ENCODE assay signal across 22 cellular contexts in the genomic region with DNA sequence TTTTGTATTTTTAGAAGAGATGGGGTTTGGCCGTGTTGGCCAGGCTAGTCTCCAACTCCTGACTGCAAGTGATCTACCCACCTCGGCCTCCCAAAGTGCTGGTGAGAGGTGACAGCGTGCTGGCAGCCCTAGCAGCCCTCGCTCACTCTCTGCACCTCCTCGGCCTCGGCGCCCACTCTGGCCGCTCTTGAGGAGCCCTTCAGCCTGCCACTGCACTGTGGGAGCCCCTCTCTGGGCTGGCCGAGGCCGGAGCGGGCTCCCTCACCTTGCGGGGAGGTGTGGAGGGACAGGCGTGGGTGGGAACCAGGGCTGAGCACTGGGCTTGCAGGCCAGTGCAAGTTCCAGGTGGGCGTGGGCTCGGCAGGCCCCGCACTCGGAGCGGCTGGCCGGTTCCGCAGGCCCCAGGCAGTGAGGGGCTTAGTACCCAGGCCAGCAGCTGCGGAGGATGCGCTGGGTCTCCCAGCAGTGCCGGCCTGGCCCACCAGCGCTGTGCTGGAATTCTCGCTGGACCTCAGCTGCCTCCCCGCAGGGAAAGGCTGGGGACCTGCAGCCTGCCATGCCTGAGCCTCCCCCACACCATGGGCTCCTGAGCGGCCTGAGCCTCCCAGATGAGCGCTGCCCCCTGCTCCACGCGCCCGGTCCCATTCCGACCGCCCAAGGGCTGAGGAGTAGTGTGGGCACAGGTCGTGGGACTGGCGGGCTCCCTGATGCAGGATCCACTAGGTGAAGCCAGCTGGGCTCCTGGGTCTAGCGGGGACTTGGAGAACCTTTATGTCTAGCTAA. TPM values are rescaled to one million over a fixed set of nuclear protein-coding genes. Genes with fewer than 3 reads are reported as not detected.
DNase-seq lines count a peak whose midpoint lies in the region; ATAC-seq, FAIRE-seq and TF ChIP-seq lines count a peak whose summit lies in the region.
"Had no signal": no experiment of that assay in that cellular context is flagged by ENCODE, and none has a peak within 500 bp of the region (broad histone marks: within the 10 kb centered on the region; RNA-seq: fewer than 3 reads in every experiment).

No MANE protein-coding gene starts in this region.

- POLR2A ChIA-PET in K562 (lab: Yijun Ruan, JAX), result interaction anchor here (1.2 to 2.9 kb wide), 2 partner anchors 11 to 13 kb away, joined by 8 to 9 read pairs; no protein-coding TSS in a partner anchor

- 95% methylated on average over 31 of the region's 36 CpGs for WGBS in K562 (ENCODE audit: insufficient coverage, low coverage, missing lambda C conversion rate)
- WGBS in right lobe of liver (ENCODE audit: insufficient coverage, low coverage, low lambda C conversion rate, missing lambda C conversion rate), result 93% methylated on average over 3 of the region's 36 CpGs
- 94 to 95% methylated on average over 36 of the region's 36 CpGs for WGBS in sigmoid colon, 2 donors

- no peak for ATAC-seq in K562
- ATAC-seq in right lobe of liver, result no peak
- ATAC-seq in stimulated activated naive CD8-positive, alpha-beta T cell treated with anti-CD3 and anti-CD28 coated beads, Interleukin-15, Interleukin-2, amounts not matched to agents 100 U/mL and 50 U/mL, for 24 hours, result no peak
- ATAC-seq: GM12878 had no signal

- in situ Hi-C loops in K562 (cut with MboI), result no loop called here

- TF ChIP-seq POLR2A in K562 (conservative IDR thresholded peaks at IDR 0.05) (no peak), right lobe of liver (IDR thresholded peaks at IDR 0.05) (no peak), sigmoid colon (IDR thresholded peaks at IDR 0.05) (no peak)

- CTCF ChIA-PET in K562 (lab: Yijun Ruan, JAX; ENCODE audit: low intra/inter-chr PET ratio), result no interaction called here

- H3K79me2 ChIP-seq in K562 (ENCODE audit: control insufficient read depth, insufficient read depth, low read length), result peaks cover 17% of the 10 kb centered on the region

- BruUV-seq in K562 (replicated peaks; lab: Mats Ljungman, UMichigan), result no TSS peak

- no peaks in the 10 kb centered on the region; a peak in 1 of 22 replicates for H3K36me3 ChIP-seq in BLaER1 treated with 17β-estradiol and CSF1 and Interleukin-3, amounts not matched to agents 10 nM and 100 nM
- H3K36me3 ChIP-seq in K562 (ENCODE audit: control insufficient read depth, insufficient read depth, low read length) (peaks cover 3% of the 10 kb centered on the region; the same call in 1 of the 3 replicates), right lobe of liver (no peaks in the 10 kb centered on the region), sigmoid colon (no peaks in the 10 kb centered on the region)
- H3K36me3 ChIP-seq: BLaER1 had no signal

- peaks cover 8 to 18% (median 16%) of the 10 kb centered on the region in 11 experiments; a peak in 18 of 22 replicates for H3K9me3 ChIP-seq in BLaER1 treated with 17β-estradiol and CSF1 and Interleukin-3, amounts not matched to agents 10 nM and 100 nM (replicated peaks in 1 of 11)
- H3K9me3 ChIP-seq in K562 (replicated peaks; ENCODE audit: control insufficient read depth, insufficient read depth, low read depth, low read length) (peaks cover 8% of the 10 kb centered on the region; the same call in 1 of the 2 replicates), right lobe of liver (no peaks in the 10 kb centered on the region), sigmoid colon (no peaks in the 10 kb centered on the region)

- no peak overlapping the region for H2AFZ ChIP-seq in K562 (ENCODE audit: low read depth, low read length)
- H2AFZ ChIP-seq: GM23248 had no signal

- TF ChIP-seq EP300 in K562 (IDR thresholded peaks at IDR 0.05; ENCODE audit: low read length), result no peak
- no peak for TF ChIP-seq EP300 in sigmoid colon (IDR thresholded peaks at IDR 0.05)

- H3K9me1 ChIP-seq in K562 (ENCODE audit: control insufficient read depth, insufficient read depth, low read length), result no peaks in the 10 kb centered on the region

- intact Hi-C loops in K562 (cut with micrococcal nuclease) (no loop called here), right lobe of liver (cut with DNase I) (no loop called here), sigmoid colon (cut with DNase I) (no loop called here)

- no peak for TF ChIP-seq CTCF in K562 (IDR thresholded peaks at IDR 0.05 in 2 of 3, conservative IDR thresholded peaks at IDR 0.05 in 1 of 3; ENCODE audit: insufficient read depth in 2 of 3, low read depth in 1 of 3, low read length in 3 of 3)
- TF ChIP-seq CTCF in right lobe of liver (IDR thresholded peaks at IDR 0.05), result no peak
- no peak for TF ChIP-seq CTCF in sigmoid colon (IDR thresholded peaks at IDR 0.05)

- peaks cover 23 to 42% (median 36%) of the 10 kb centered on the region in 10 experiments for H3K4me1 ChIP-seq in BLaER1 treated with 17β-estradiol and CSF1 and Interleukin-3, amounts not matched to agents 10 nM and 100 nM
- H3K4me1 ChIP-seq in K562 (replicated peaks in 1 of 2; ENCODE audit: control insufficient read depth in 2 of 2, insufficient read depth in 2 of 2, low read length in 2 of 2), result peaks cover 17 to 23% of the 10 kb centered on the region in 2 experiments; a peak in 4 of 5 replicates
- peaks cover 0 to 6% (median 1%) of the 10 kb centered on the region in 4 donors for H3K4me1 ChIP-seq in right lobe of liver
- peaks cover 0 to 17% (median 7%) of the 10 kb centered on the region in 4 donors for H3K4me1 ChIP-seq in sigmoid colon

- H3K27ac ChIP-seq in BLaER1 treated with 17β-estradiol and CSF1 and Interleukin-3, amounts not matched to agents 10 nM and 100 nM, result peak overlapping the region in 6 of 11 experiments; percentile 15 to 53 (median 27); a peak in 5 of 22 replicates
- no peak overlapping the region for H3K27ac ChIP-seq in K562 (ENCODE audit: extremely low read depth, low read depth, low read length)
- H3K27ac ChIP-seq in right lobe of liver, result no peak overlapping the region
- H3K27ac ChIP-seq in sigmoid colon, result peak overlapping the region in 2 of 4 donors; percentile 23 to 100
- H3K27ac ChIP-seq: 22Rv1, BLaER1, GM23248 had no signal

- H3K9ac ChIP-seq in BLaER1 treated with 17β-estradiol and CSF1 and Interleukin-3, amounts not matched to agents 10 nM and 100 nM, result no peak overlapping the region
- H3K9ac ChIP-seq in K562 (ENCODE audit: insufficient read depth in 1 of 2, low read depth in 2 of 2, low read length in 2 of 2), result no peak overlapping the region
- H3K9ac ChIP-seq: BLaER1, GM23248 had no signal

- no peak for DNase-seq in K562 (ENCODE audit: extremely low read depth in 1 of 4, low spot score in 3 of 4)
- DNase-seq in right lobe of liver, result peak in 2 of 3 donors; percentile 45 to 48
- DNase-seq in sigmoid colon, result peak; percentile 65
- DNase-seq in H4 (ENCODE audit: low spot score), result no peak
- DNase-seq in stimulated activated naive CD8-positive, alpha-beta T cell treated with anti-CD3 and anti-CD28 coated beads, Interleukin-15, Interleukin-2, amounts not matched to agents 100 U/mL and 50 U/mL, for 24 hours, result no peak
- DNase-seq in midbrain (lab: John Stamatoyannopoulos, UW), result no peak
- DNase-seq: CD4-positive, alpha-beta T cell; CD8-positive, alpha-beta memory T cell; DMS 273 treated with DMSO at 0.1 percent for 48 hours; DMS79; EL; GDM1; GM23248; H9 had no signal

- H3K27me3 ChIP-seq in BLaER1 treated with 17β-estradiol and CSF1 and Interleukin-3, amounts not matched to agents 10 nM and 100 nM, result no peaks in the 10 kb centered on the region
- H3K27me3 ChIP-seq in K562 (ENCODE audit: control insufficient read depth in 2 of 2, insufficient read depth in 2 of 2, low read length in 2 of 2) (no peaks in the 10 kb centered on the region), right lobe of liver (no peaks in the 10 kb centered on the region), sigmoid colon (no peaks in the 10 kb centered on the region)
- H3K27me3 ChIP-seq: BLaER1 had no signal

- peak overlapping the region in 1 of 11 experiments; percentile 82; a peak in 1 of 22 replicates for H3K4me2 ChIP-seq in BLaER1 treated with 17β-estradiol and CSF1 and Interleukin-3, amounts not matched to agents 10 nM and 100 nM
- H3K4me2 ChIP-seq in K562 (ENCODE audit: insufficient read depth, low read length), result no peak overlapping the region
- H3K4me2 ChIP-seq: BLaER1 had no signal

- no peak for FAIRE-seq in K562 (lab: Jason Lieb, UNC)
- FAIRE-seq: A204.1, D721Med, GM12878, GM19239, H1 had no signal

- H3K4me3 ChIP-seq in BLaER1 treated with 17β-estradiol and CSF1 and Interleukin-3, amounts not matched to agents 10 nM and 100 nM, result no peak overlapping the region
- no peak overlapping the region for H3K4me3 ChIP-seq in K562
- H3K4me3 ChIP-seq in right lobe of liver, result no peak overlapping the region
- H3K4me3 ChIP-seq in sigmoid colon, result no peak overlapping the region
- H3K4me3 ChIP-seq: BLaER1, GM12878, GM23248 had no signal

- H4K20me1 ChIP-seq in BLaER1 treated with 17β-estradiol and CSF1 and Interleukin-3, amounts not matched to agents 10 nM and 100 nM, result peaks cover 4 to 15% (median 11%) of the 10 kb centered on the region in 11 experiments; a peak in 16 of 22 replicates
- H4K20me1 ChIP-seq in K562 (replicated peaks; ENCODE audit: control insufficient read depth, insufficient read depth, low read length), result peaks cover 8% of the 10 kb centered on the region

- no peak for TF ChIP-seq RAD21 in K562 (CRISPR knock-in tag; conservative IDR thresholded peaks at IDR 0.05 in 1 of 2, IDR thresholded peaks at IDR 0.05 in 1 of 2)

TF ChIP-seq in K562, 482 proteins besides CTCF, POLR2A, EP300 and RAD21 (continues in another document):
- TF ChIP-seq CBX1 (IDR thresholded peaks at IDR 0.05; ENCODE audit: low read depth), result peak; percentile 37; the same call in 1 of the 2 replicates
- TF ChIP-seq ZSCAN32 (CRISPR knock-in tag; IDR thresholded peaks at IDR 0.05), result no peak

RNA-seq across cellular contexts. Expression of gene LBR, which starts 3.4 kb away (rescaled TPM):
- 218 and 419 TPM in 2 replicates for total RNA-seq in K562 (2011; cell fraction: chromatin; rRNA removed; ENCODE audit: low replicate concordance)
- 192 and 198 TPM in 2 replicates for total RNA-seq in K562 (2011; cell fraction: nucleolus; rRNA removed)
- total RNA-seq in K562 (2011; cell fraction: nucleoplasm; rRNA removed), result 268 and 304 TPM in 2 replicates
- total RNA-seq in K562 (2014; rRNA removed) (102 and 116 TPM in 2 replicates), K562 (2014; rRNA removed; fragmentation: Illumina TruSeq; extraction: Trizol) (205 and 234 TPM in 2 replicates), K562 (2015; rRNA removed; fragmentation: Illumina TruSeq; extraction: Trizol) (177 and 192 TPM in 2 replicates), K562 (2021) (229 and 235 TPM in 2 replicates), right lobe of liver (10 to 100 TPM; 21.9 to 41.8 (median 31.4) TPM), sigmoid colon (100 to 1,000 TPM; 134 to 195 (median 169) TPM)
- polyA plus RNA-seq in K562 (2011; rRNA removed) (170 and 197 TPM in 2 replicates), K562 (2014; fragmentation: Illumina TruSeq; extraction: Trizol) (160 and 197 TPM in 2 replicates), K562 (2014; fragmentation: Nextera tagmentation; extraction: Ambion mirVana) (100 to 1,000 TPM; 203 to 217 TPM), K562 (2014; rRNA removed) (144 and 147 TPM in 2 replicates), sigmoid colon (10 to 100 TPM in 1 of 3 donors, 1 to 10 TPM in 2; 5.4 to 62.2 (median 6.9) TPM)
- polyA plus RNA-seq in K562 (2011; cell fraction: cytosol; rRNA removed), result 90.3 and 164 TPM in 2 replicates
- 137 and 143 TPM in 2 replicates for polyA plus RNA-seq in K562 (2011; cell fraction: nucleus; rRNA removed)
- polyA plus RNA-seq in K562 (2012), result 106 and 154 TPM in 2 replicates
- 186 and 194 TPM in 2 replicates for polyA minus RNA-seq in K562 (2011; rRNA and poly(A)+ RNA removed)
- polyA minus RNA-seq in K562 (2011; cell fraction: cytosol; rRNA and poly(A)+ RNA removed), result 95.8 and 96.2 TPM in 2 replicates
- polyA minus RNA-seq in K562 (2011; cell fraction: nucleus; rRNA and poly(A)+ RNA removed), result 102 and 157 TPM in 2 replicates
- 50.3 and 54.7 TPM in 2 replicates for total RNA-seq in H4 (2014; rRNA removed; shearing (Covaris generic))

Comparison
In these comparisons a context has a peak if more than half of its experiments do, and no peak if none do; other contexts are left out.
1. H3K27ac ChIP-seq: peak in BLaER1 treated with 17β-estradiol and CSF1 and Interleukin-3, amounts not matched to agents 10 nM and 100 nM (6 of 11); none in K562 (single experiment) and right lobe of liver (0 of 3).
2. DNase-seq: peak in right lobe of liver (2 of 3) and sigmoid colon (single experiment); none in K562 (0 of 4), H4 (single experiment), stimulated activated naive CD8-positive, alpha-beta T cell treated with anti-CD3 and anti-CD28 coated beads, Interleukin-15, Interleukin-2, amounts not matched to agents 100 U/mL and 50 U/mL, for 24 hours (single experiment) and midbrain (single experiment).